Comparison of ENCODE assay signal across 15 cellular contexts in genomic region chr4:7367361-7367760, GRCh38.
"Had no signal": no experiment of that assay in that cellular context is flagged by ENCODE, and none has a peak within 500 bp of the region (broad histone marks: within the 10 kb centered on the region; RNA-seq: fewer than 3 reads in every experiment).

No MANE protein-coding gene starts in this region.

- ATAC-seq: activated CD4-positive, CD25-positive, alpha-beta regulatory T cell treated with anti-CD3 and anti-CD28 coated beads, Interleukin-2, amount 50 U/mL, for 24 hours; left ventricle myocardium superior; natural killer cell; right cardiac atrium; stimulated activated naive CD8-positive, alpha-beta T cell treated with anti-CD3 and anti-CD28 coated beads, Interleukin-15, Interleukin-2, amounts not matched to agents 100 U/mL and 50 U/mL, for 24 hours had no signal

- H3K36me3 Mint-ChIP-seq: memory B cell, natural killer cell had no signal

- H3K27ac Mint-ChIP-seq: memory B cell; natural killer cell; progenitor cell of endocrine pancreas; T-helper 2 cell treated with Interferon-gamma antibody and Interleukin-4, amounts not matched to agents 5 μg/mL and 100 μg/mL, for 36 hours had no signal

- DNase-seq: activated CD4-positive, alpha-beta T cell treated with anti-CD3 and anti-CD28 coated beads, Interleukin-2, amount 50 U/mL, for 1 hour; activated naive CD4-positive, alpha-beta T cell treated with Interleukin-2 at 50 U/mL for 16 hours; islet precursor cell; left ventricle myocardium superior; natural killer cell; occipital lobe; small intestine; stimulated activated naive CD8-positive, alpha-beta T cell treated with anti-CD3 and anti-CD28 coated beads, Interleukin-15, Interleukin-2, amounts not matched to agents 100 U/mL and 50 U/mL, for 24 hours had no signal

- H3K4me1 Mint-ChIP-seq: memory B cell had no signal

- H3K27ac ChIP-seq: suprapubic skin, upper lobe of left lung had no signal

- H3K9me3 Mint-ChIP-seq: T-helper 2 cell treated with Interferon-gamma antibody and Interleukin-4, amounts not matched to agents 5 μg/mL and 100 μg/mL, for 36 hours had no signal

- H3K4me3 Mint-ChIP-seq: memory B cell; natural killer cell; T-helper 2 cell treated with Interferon-gamma antibody and Interleukin-4, amounts not matched to agents 5 μg/mL and 100 μg/mL, for 36 hours had no signal
